ENCODE assay signal across 21 cellular contexts in the genomic region with DNA sequence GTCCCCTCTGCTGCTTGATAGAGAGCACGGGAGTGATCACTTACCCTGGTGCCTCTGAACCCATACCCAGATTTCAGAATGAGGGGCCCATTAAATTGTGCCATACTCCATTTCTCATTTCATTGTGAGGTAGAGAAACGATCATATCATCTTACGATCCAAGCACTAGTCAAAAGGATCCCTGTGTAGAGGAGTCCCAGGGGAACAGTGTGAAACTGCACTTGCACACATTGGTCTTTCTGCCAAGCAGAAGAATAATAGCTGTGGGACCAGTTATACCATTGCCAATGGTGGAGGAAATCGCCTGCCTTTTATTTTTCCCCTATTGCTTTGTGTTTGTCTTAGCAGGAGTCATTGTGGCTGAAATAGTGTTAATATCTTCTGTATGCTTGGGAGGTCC.
"Had no signal": no experiment of that assay in that cellular context is flagged by ENCODE, and none has a peak within 500 bp of the region (broad histone marks: within the 10 kb centered on the region; RNA-seq: fewer than 3 reads in every experiment).

No MANE protein-coding gene starts in this region.

- DNase-seq: activated B cell treated with CpG ODN at 0.5 μM for 24 hours; activated CD4-positive, alpha-beta memory T cell treated with anti-CD3 and anti-CD28 coated beads for 36 hours; activated CD4-positive, alpha-beta T cell treated with anti-CD3 and anti-CD28 coated beads for 36 hours; activated naive CD4-positive, alpha-beta T cell treated with Interleukin-2 at 50 U/mL for 16 hours; activated naive CD8-positive, alpha-beta T cell treated with anti-CD3 and anti-CD28 coated beads, Interleukin-2, amount 10 ng/mL, durations not matched to agents 7 days and 5 days; activated T-cell treated with anti-CD3 and anti-CD28 coated beads, Interleukin-2, amount 50 U/mL, for 48 hours; amniotic stem cell; effector memory CD4-positive, alpha-beta T cell; foreskin melanocyte; lower lobe of right lung; mesendoderm; mucosa of descending colon; nephron progenitor cell; nucleus accumbens; right cardiac atrium; stimulated activated CD4-positive, alpha-beta T cell treated with anti-CD3 and anti-CD28 coated beads, Interleukin-4, amount 100 ng/mL, for 4 hours; substantia nigra; tibial artery had no signal

- H3K4me1 ChIP-seq: breast epithelium, lower lobe of right lung, parathyroid adenoma, tibial artery had no signal

- H3K36me3 ChIP-seq: breast epithelium, lower lobe of right lung, tibial artery had no signal

- H3K9ac ChIP-seq: parathyroid adenoma had no signal

- H3K4me3 ChIP-seq: breast epithelium, lower lobe of right lung, mucosa of descending colon, tibial artery had no signal

- H3K9me3 ChIP-seq: breast epithelium, lower lobe of right lung, mucosa of descending colon, tibial artery had no signal

- FAIRE-seq: colon had no signal

- H3K27ac ChIP-seq: breast epithelium, lower lobe of right lung, parathyroid adenoma, tibial artery had no signal
